ENCODE assay signal across 1 cellular context in genomic region chr2:12451726-12452125, GRCh38.
TF ChIP-seq lines count a peak whose summit lies in the region.

No MANE protein-coding gene starts in this region.

TF ChIP-seq in K562, 482 proteins besides CTCF, POLR2A, EP300 and RAD21 (continued from another document and continues in another):
- TF ChIP-seq MLLT1 (IDR thresholded peaks at IDR 0.05) (no peak), PRDM10 (IDR thresholded peaks at IDR 0.05; ENCODE audit: partially characterized antibody) (no peak), CBX8 (IDR thresholded peaks at IDR 0.05; ENCODE audit: borderline replicate concordance, extremely low read depth, low read depth, low read length, poor library complexity, severe bottlenecking) (no peak), MXD1 (CRISPR knock-in tag; IDR thresholded peaks at IDR 0.05; ENCODE audit: borderline replicate concordance, poor library complexity, severe bottlenecking) (no peak), ZBTB8A (IDR thresholded peaks at IDR 0.05; ENCODE audit: partially characterized antibody) (no peak), THAP12 (CRISPR knock-in tag; IDR thresholded peaks at IDR 0.05) (no peak), PRPF4 (IDR thresholded peaks at IDR 0.05; ENCODE audit: insufficient read depth, low read depth, low read length, poor library complexity, severe bottlenecking) (no peak), ASH1L (IDR thresholded peaks at IDR 0.05; ENCODE audit: borderline replicate concordance, low read depth, partially characterized antibody) (no peak), MTA2 (IDR thresholded peaks at IDR 0.05; ENCODE audit: low read depth) (peak; percentile 70), ZBTB11 (CRISPR knock-in tag; IDR thresholded peaks at IDR 0.05) (peak in 1 of 3 experiments; percentile 55; a peak in 1 of 6 replicates), HOMEZ (CRISPR knock-in tag; IDR thresholded peaks at IDR 0.05) (no peak), E2F3 (CRISPR knock-in tag; IDR thresholded peaks at IDR 0.05) (no peak), MAFF (IDR thresholded peaks at IDR 0.05; ENCODE audit: low read length) (no peak), XRCC5 (IDR thresholded peaks at IDR 0.05; ENCODE audit: low read depth, low read length) (no peak), PML (IDR thresholded peaks at IDR 0.05; ENCODE audit: low read length) (peak; percentile 79), FOXK2 (conservative IDR thresholded peaks at IDR 0.05 in 1 of 2, IDR thresholded peaks at IDR 0.05 in 1 of 2; ENCODE audit: low read depth in 2 of 2) (no peak), CHD4 (IDR thresholded peaks at IDR 0.05; ENCODE audit: insufficient read depth, insufficient replicate concordance, low read depth, low read length, poor library complexity, severe bottlenecking) (no peak), ZNF592 (IDR thresholded peaks at IDR 0.05) (no peak; the same call in 1 of the 2 replicates), SMARCB1 (IDR thresholded peaks at IDR 0.05; ENCODE audit: insufficient read length, low read depth) (no peak), HMGXB4 (CRISPR knock-in tag; IDR thresholded peaks at IDR 0.05) (no peak), ARID1B (IDR thresholded peaks at IDR 0.05) (peak; percentile 93), PHTF2 (CRISPR knock-in tag; IDR thresholded peaks at IDR 0.05) (no peak), RBM22 (IDR thresholded peaks at IDR 0.05; ENCODE audit: low read depth, low read length, poor library complexity, severe bottlenecking) (no peak), ZNF24 (IDR thresholded peaks at IDR 0.05) (no peak), BRD4 (IDR thresholded peaks at IDR 0.05) (no peak), MECOM (CRISPR knock-in tag; IDR thresholded peaks at IDR 0.05) (no peak), MBD2 (IDR thresholded peaks at IDR 0.05; ENCODE audit: borderline replicate concordance, low read depth) (peak; percentile 38; the same call in 1 of the 2 replicates), ATF6 (CRISPR knock-in tag; IDR thresholded peaks at IDR 0.05) (no peak), CBFA2T3 (IDR thresholded peaks at IDR 0.05) (peak; percentile 96), NR4A1 (CRISPR knock-in tag; IDR thresholded peaks at IDR 0.05) (no peak), NR4A1 (tag; IDR thresholded peaks at IDR 0.05) (peak; percentile 49; the same call in 1 of the 2 replicates), CHCHD3 (CRISPR knock-in tag; IDR thresholded peaks at IDR 0.05) (no peak), HNRNPK (IDR thresholded peaks at IDR 0.05; ENCODE audit: low read depth, low read length, poor library complexity, severe bottlenecking) (no peak), ESRRA (IDR thresholded peaks at IDR 0.05; ENCODE audit: borderline replicate concordance, low read depth) (no peak), PTBP1 (IDR thresholded peaks at IDR 0.05; ENCODE audit: low read depth, low read length) (no peak), IRF1 (CRISPR knock-in tag; IDR thresholded peaks at IDR 0.05; ENCODE audit: borderline replicate concordance) (no peak)
